Comparison of ENCODE assay signal across 14 cellular contexts in genomic region chr3:100075731-100076543, GRCh38. TPM values are rescaled to one million over a fixed set of nuclear protein-coding genes. Genes with fewer than 3 reads are reported as not detected.
DNase-seq lines count a peak whose midpoint lies in the region; ATAC-seq and TF ChIP-seq lines count a peak whose summit lies in the region.
"Had no signal": no experiment of that assay in that cellular context is flagged by ENCODE, and none has a peak within 500 bp of the region (broad histone marks: within the 10 kb centered on the region; RNA-seq: fewer than 3 reads in every experiment).

No MANE protein-coding gene starts in this region.

- H3K36me3 ChIP-seq in cardiac muscle cell (no peaks in the 10 kb centered on the region), mesenchymal stem cell (ENCODE audit: control insufficient read depth in 1 of 2, insufficient read depth in 2 of 2, low read depth in 1 of 2, low read length in 2 of 2) (no peaks in the 10 kb centered on the region), uterus (no peaks in the 10 kb centered on the region)

- H3K9me3 ChIP-seq in cardiac muscle cell (ENCODE audit: low read depth) (no peaks in the 10 kb centered on the region), mesenchymal stem cell (ENCODE audit: control insufficient read depth, low read length) (no peaks in the 10 kb centered on the region), uterus (no peaks in the 10 kb centered on the region)
- H3K9me3 ChIP-seq: SK-N-SH had no signal

- H3K4me3 ChIP-seq in cardiac muscle cell (no peak overlapping the region), mesenchymal stem cell (ENCODE audit: insufficient read depth in 1 of 2, low read depth in 1 of 2, low read length in 2 of 2) (no peak overlapping the region), uterus (no peak overlapping the region)
- H3K4me3 ChIP-seq: GM12878 had no signal

- no peak overlapping the region for H3K4me3 Mint-ChIP-seq in activated T-helper 2 cell treated with anti-CD3 and anti-CD28 coated beads, Interferon-gamma antibody, Interleukin-2, Interleukin-4, amounts not matched to agents 10 μg/mL and 5 μg/mL and 100 μg/mL, durations not matched to agents 14 hours and 24 hours and 36 hours (ENCODE audit: low read depth)

- TF ChIP-seq CTCF in cardiac muscle cell (IDR thresholded peaks at IDR 0.05; ENCODE audit: low read depth, low read length), result no peak
- TF ChIP-seq CTCF in uterus (IDR thresholded peaks at IDR 0.05), result no peak

- peaks cover 59% of the 10 kb centered on the region for H3K4me1 Mint-ChIP-seq in activated T-helper 2 cell treated with anti-CD3 and anti-CD28 coated beads, Interferon-gamma antibody, Interleukin-2, Interleukin-4, amounts not matched to agents 10 μg/mL and 5 μg/mL and 100 μg/mL, durations not matched to agents 14 hours and 24 hours and 36 hours (ENCODE audit: low read depth)

- H3K23ac ChIP-seq in mesenchymal stem cell (ENCODE audit: low read length in 2 of 2), result no peak overlapping the region

- no peak for ATAC-seq in left cardiac atrium
- ATAC-seq: GM12878 had no signal

- H3K14ac ChIP-seq in mesenchymal stem cell (ENCODE audit: low read length in 2 of 2), result no peak overlapping the region

- H2AK5ac ChIP-seq in mesenchymal stem cell (ENCODE audit: low read length, severe bottlenecking), result no peak overlapping the region

- TF ChIP-seq POLR2A in uterus (IDR thresholded peaks at IDR 0.05), result no peak

- WGBS in mesenchymal stem cell, result 6% methylated on average over 2 of the region's 4 CpGs

- H2AFZ ChIP-seq in mesenchymal stem cell (ENCODE audit: low read depth, low read length), result no peak overlapping the region

- H4K91ac ChIP-seq in mesenchymal stem cell (ENCODE audit: low read length), result no peak overlapping the region

- H3K9me3 Mint-ChIP-seq in activated T-helper 2 cell treated with anti-CD3 and anti-CD28 coated beads, Interferon-gamma antibody, Interleukin-2, Interleukin-4, amounts not matched to agents 10 μg/mL and 5 μg/mL and 100 μg/mL, durations not matched to agents 14 hours and 24 hours and 36 hours, result peaks cover 4% of the 10 kb centered on the region

- H2BK5ac ChIP-seq in mesenchymal stem cell (ENCODE audit: low read depth, low read length, poor library complexity, severe bottlenecking), result no peak overlapping the region

- peak overlapping the region; percentile 14 for H3K27ac ChIP-seq in cardiac muscle cell
- H3K27ac ChIP-seq in mesenchymal stem cell (ENCODE audit: low read length, poor library complexity, severe bottlenecking), result no peak overlapping the region
- peak overlapping the region; percentile 73 to 88 for H3K27ac ChIP-seq in uterus

- peaks cover 27% of the 10 kb centered on the region for H3K4me1 ChIP-seq in cardiac muscle cell (ENCODE audit: low read depth)
- H3K4me1 ChIP-seq in mesenchymal stem cell (ENCODE audit: control insufficient read depth, insufficient read depth, low read depth, low read length), result peaks cover 4% of the 10 kb centered on the region
- no peaks in the 10 kb centered on the region for H3K4me1 ChIP-seq in uterus

- H3K27ac Mint-ChIP-seq in activated T-helper 2 cell treated with anti-CD3 and anti-CD28 coated beads, Interferon-gamma antibody, Interleukin-2, Interleukin-4, amounts not matched to agents 10 μg/mL and 5 μg/mL and 100 μg/mL, durations not matched to agents 14 hours and 24 hours and 36 hours, result peak overlapping the region; percentile 58

- H2BK12ac ChIP-seq in mesenchymal stem cell (ENCODE audit: low read length in 2 of 2), result no peak overlapping the region

- H2BK15ac ChIP-seq in mesenchymal stem cell (ENCODE audit: low read depth, poor library complexity, severe bottlenecking), result no peak overlapping the region

- intact Hi-C loops in left cardiac atrium (cut with DNase I) (no loop called here), uterus (cut with DNase I; ENCODE audit: low total_unique reads) (no loop called here)
- intact Hi-C loops in activated T-helper 2 cell treated with anti-CD3 and anti-CD28 coated beads, Interferon-gamma antibody, Interleukin-2, Interleukin-4, amounts not matched to agents 10 μg/mL and 5 μg/mL and 100 μg/mL, durations not matched to agents 14 hours and 24 hours and 36 hours (cut with micrococcal nuclease), result loop anchor here (10.0 kb wide), 1 partner anchor 329 kb away; the partner anchor contains the start of genes LNP1 and TOMM70

- H3K79me1 ChIP-seq in mesenchymal stem cell (replicated peaks; ENCODE audit: low read length, poor library complexity, severe bottlenecking), result no peaks in the 10 kb centered on the region

- H3K27me3 ChIP-seq in cardiac muscle cell, result no peaks in the 10 kb centered on the region
- no peaks in the 10 kb centered on the region for H3K27me3 ChIP-seq in mesenchymal stem cell (ENCODE audit: control insufficient read depth in 1 of 2, insufficient read depth in 1 of 2, low read length in 2 of 2)
- H3K27me3 ChIP-seq in uterus, result no peaks in the 10 kb centered on the region

- H3K9ac ChIP-seq in mesenchymal stem cell (ENCODE audit: low read length), result peak overlapping the region; percentile 31
- H3K9ac ChIP-seq: SK-N-SH had no signal

- H3K4ac ChIP-seq in mesenchymal stem cell (ENCODE audit: low read depth in 1 of 2, low read length in 2 of 2), result no peak overlapping the region

- DNase-seq in cardiac muscle cell (ENCODE audit: low read depth in 1 of 2, low spot score in 1 of 2) (no peak), left cardiac atrium (no peak), mesenchymal stem cell (no peak), uterus (no peak), DMS153 (lab: John Stamatoyannopoulos, UW) (no peak), pons (ENCODE audit: low spot score) (no peak), NCI-H2171 treated with DMSO at 0.1 percent for 48 hours (lab: John Stamatoyannopoulos, UW) (no peak)
- no peak for DNase-seq in activated T-helper 2 cell treated with anti-CD3 and anti-CD28 coated beads, Interferon-gamma antibody, Interleukin-2, Interleukin-4, amounts not matched to agents 10 μg/mL and 5 μg/mL and 100 μg/mL, durations not matched to agents 14 hours and 24 hours and 36 hours (ENCODE audit: low spot score)
- DNase-seq: DMS79 treated with DMSO at 0.1 percent for 48 hours; GOT3; NCI-H1105; SK-N-SH; stimulated activated CD8-positive, alpha-beta memory T cell treated with anti-CD3 and anti-CD28 coated beads, Interleukin-4, amount 100 ng/mL, for 48 hours had no signal

- H3K27me3 Mint-ChIP-seq in activated T-helper 2 cell treated with anti-CD3 and anti-CD28 coated beads, Interferon-gamma antibody, Interleukin-2, Interleukin-4, amounts not matched to agents 10 μg/mL and 5 μg/mL and 100 μg/mL, durations not matched to agents 14 hours and 24 hours and 36 hours (ENCODE audit: low read depth), result no peaks in the 10 kb centered on the region

- peaks cover 44% of the 10 kb centered on the region for H3K36me3 Mint-ChIP-seq in activated T-helper 2 cell treated with anti-CD3 and anti-CD28 coated beads, Interferon-gamma antibody, Interleukin-2, Interleukin-4, amounts not matched to agents 10 μg/mL and 5 μg/mL and 100 μg/mL, durations not matched to agents 14 hours and 24 hours and 36 hours (ENCODE audit: low read depth)

- no peak overlapping the region for H3K4me2 ChIP-seq in mesenchymal stem cell (ENCODE audit: low read length, poor library complexity, severe bottlenecking)
- H3K4me2 ChIP-seq: SK-N-SH had no signal

- H2BK120ac ChIP-seq in mesenchymal stem cell (ENCODE audit: low read depth, low read length), result no peak overlapping the region

- no peak overlapping the region for H3K18ac ChIP-seq in mesenchymal stem cell (ENCODE audit: low read depth in 1 of 2, low read length in 2 of 2)

- H4K8ac ChIP-seq in mesenchymal stem cell (ENCODE audit: low read length), result no peak overlapping the region

RNA-seq across cellular contexts. Expression of gene FILIP1L, which starts 38.4 kb away (rescaled TPM):
- total RNA-seq in cardiac muscle cell, result 0.28 and 0.45 TPM in 2 replicates
- 0.75 and 0.82 TPM in 2 replicates for polyA plus RNA-seq in cardiac muscle cell
- total RNA-seq in left cardiac atrium, result 10 to 100 TPM; 77.0 to 86.6 TPM
- total RNA-seq in activated T-helper 2 cell treated with anti-CD3 and anti-CD28 coated beads, Interferon-gamma antibody, Interleukin-2, Interleukin-4, amounts not matched to agents 10 μg/mL and 5 μg/mL and 100 μg/mL, durations not matched to agents 14 hours and 24 hours and 36 hours, result 4.5 TPM in 2 replicates
- polyA plus RNA-seq in mesenchymal stem cell (2013, experiment 1 of 2), result 200 TPM
- 198 TPM for polyA plus RNA-seq in mesenchymal stem cell (2013, experiment 2 of 2)
- 10 to 100 TPM; 48.5 to 99.1 (median 66.3) TPM for total RNA-seq in uterus
